8 cellular contexts compared by ENCODE assay signal in genomic region chr2:205682239-205683021, GRCh38. TPM values are rescaled to one million over a fixed set of nuclear protein-coding genes. Genes with fewer than 3 reads are reported as not detected.
A peak's percentile ranks its signal among the peaks of the same experiment; 100 is the strongest.
DNase-seq lines count a peak whose midpoint lies in the region; ATAC-seq and TF ChIP-seq lines count a peak whose summit lies in the region.

TSS of gene NRP2 (plus strand) at chr2:205682501. CDS start at chr2:205683291, 790 bp downstream.

- no peaks in the 10 kb centered on the region for H3K27me3 Mint-ChIP-seq in Caco-2 (ENCODE audit: insufficient read depth, unreplicated experiment)

- H3K9me2 ChIP-seq in OCI-LY7 (ENCODE audit: insufficient read depth, low read length), result no peaks in the 10 kb centered on the region

- intact Hi-C loops in Caco-2 (cut with micrococcal nuclease; ENCODE audit: unreplicated experiment), result loop anchor here (2.0 to 5.0 kb wide), 4 partner anchors 14 to 735 kb away; no protein-coding TSS in a partner anchor
- intact Hi-C loops in OCI-LY7 (cut with micrococcal nuclease; ENCODE audit: unreplicated experiment), result loop anchor here (1.0 to 10.0 kb wide), 2 partner anchors 25 to 358 kb away; no protein-coding TSS in a partner anchor

- peak within 1 kb of the TSS; percentile 96 for H3K9ac ChIP-seq in muscle layer of colon (ENCODE audit: low read length)

- ATAC-seq in GM21447 (IDR thresholded peaks at IDR 0.05; ENCODE audit: unreplicated experiment), result peak; percentile 62

- peak within 1 kb of the TSS; percentile 81 for H3K27ac Mint-ChIP-seq in Caco-2 (ENCODE audit: unreplicated experiment)

- H3K4me3 Mint-ChIP-seq in Caco-2 (ENCODE audit: unreplicated experiment), result peak within 1 kb of the TSS; percentile 94

- BruUV-seq in Caco-2 (replicated peaks; lab: Mats Ljungman, UMichigan) (no TSS peak), OCI-LY7 (replicated peaks; lab: Mats Ljungman, UMichigan) (no TSS peak)

- no peaks in the 10 kb centered on the region for H3K9me3 Mint-ChIP-seq in Caco-2 (ENCODE audit: unreplicated experiment)

- POLR2A ChIA-PET in Caco-2 (lab: Charles Lee) (interaction anchor here (0.5 to 1.1 kb wide), 6 partner anchors 11 to 324 kb away, joined by 3 to 6 read pairs (median 4); no protein-coding TSS in a partner anchor), OCI-LY7 (lab: Charles Lee) (interaction anchor here (0.6 to 1.5 kb wide), 4 partner anchors 22 to 743 kb away, joined by 3 to 8 read pairs (median 4); no protein-coding TSS in a partner anchor)

- H3K27ac ChIP-seq in OCI-LY7 (ENCODE audit: low read depth, low read length, poor library complexity, severe bottlenecking) (no peak within 1 kb of the TSS), muscle layer of colon (ENCODE audit: low read depth, low read length) (peak within 1 kb of the TSS; percentile 94), temporal lobe (ENCODE audit: low read depth, low read length) (no peak within 1 kb of the TSS)

- H3K27me3 ChIP-seq in Caco-2 (replicated peaks; ENCODE audit: control insufficient read depth, insufficient read depth, low read length), result no peaks in the 10 kb centered on the region
- H3K27me3 ChIP-seq in muscle layer of colon (ENCODE audit: control insufficient read depth in 1 of 2, insufficient read depth in 2 of 2, low read length in 2 of 2), result no peaks in the 10 kb centered on the region

- no peaks in the 10 kb centered on the region for H4K20me1 ChIP-seq in OCI-LY7 (ENCODE audit: insufficient read depth, low read length)

- H3K9me3 ChIP-seq in Caco-2 (no peaks in the 10 kb centered on the region), OCI-LY7 (ENCODE audit: low read length) (no peaks in the 10 kb centered on the region), muscle layer of colon (ENCODE audit: low read length) (no peaks in the 10 kb centered on the region)

- no peaks in the 10 kb centered on the region for H3K79me2 ChIP-seq in OCI-LY7 (ENCODE audit: insufficient read depth, low read depth, low read length)

- CTCF ChIA-PET in Caco-2 (lab: Charles Lee) (interaction anchor here (0.9 to 1.0 kb wide), 2 partner anchors 11 to 13 kb away, joined by 3 read pairs; no protein-coding TSS in a partner anchor), OCI-LY7 (lab: Charles Lee; ENCODE audit: unreplicated experiment) (no interaction called here)

- H3K4me1 Mint-ChIP-seq in Caco-2 (ENCODE audit: low read depth, unreplicated experiment), result peaks cover 45% of the 10 kb centered on the region

- H3K4me1 ChIP-seq in Caco-2 (peaks cover 55% of the 10 kb centered on the region), OCI-LY7 (ENCODE audit: insufficient read depth, low read length, poor library complexity, severe bottlenecking) (peaks cover 30% of the 10 kb centered on the region), muscle layer of colon (ENCODE audit: insufficient read depth, low read length) (peaks cover 14% of the 10 kb centered on the region)

- peaks cover 58% of the 10 kb centered on the region for H3K36me3 Mint-ChIP-seq in Caco-2 (ENCODE audit: insufficient read depth, unreplicated experiment)

- peak within 1 kb of the TSS; percentile 67 for H3K4me3 ChIP-seq in Caco-2 (ENCODE audit: low read depth, low read length)
- peak within 1 kb of the TSS; percentile 70 for H3K4me3 ChIP-seq in OCI-LY7 (ENCODE audit: low read depth, low read length, poor library complexity, severe bottlenecking)
- H3K4me3 ChIP-seq in muscle layer of colon (ENCODE audit: low read depth in 1 of 2, low read length in 2 of 2), result peak within 1 kb of the TSS; percentile 78 to 84

- peak within 1 kb of the TSS; percentile 91 for H2AFZ ChIP-seq in OCI-LY7 (ENCODE audit: low read length)

- peak within 1 kb of the TSS; percentile 89 for H3K4me2 ChIP-seq in OCI-LY7 (ENCODE audit: low read length)

- TF ChIP-seq CTCF in Caco-2 (IDR thresholded peaks at IDR 0.05; ENCODE audit: insufficient read depth in 1 of 2, low read depth in 1 of 2, low read length in 1 of 2, severe bottlenecking in 1 of 2, unreplicated experiment in 1 of 2) (no peak), OCI-LY7 (conservative IDR thresholded peaks at IDR 0.05; ENCODE audit: low read length) (no peak)

- no peaks in the 10 kb centered on the region for H3K36me3 ChIP-seq in Caco-2 (ENCODE audit: control insufficient read depth, insufficient read depth, low read length)
- H3K36me3 ChIP-seq in OCI-LY7 (ENCODE audit: insufficient read depth, low read length), result no peaks in the 10 kb centered on the region
- H3K36me3 ChIP-seq in muscle layer of colon (ENCODE audit: insufficient read depth, low read length), result no peaks in the 10 kb centered on the region

- DNase-seq in Caco-2, result peak; percentile 89
- DNase-seq in HT1080 (ENCODE audit: low read depth), result peak; percentile 86
- DNase-seq in OCI-LY7 (ENCODE audit: low spot score), result peak; percentile 77
- peak; percentile 7 for DNase-seq in activated T-helper 1 cell treated with Interleukin-2 at 50 U/mL for 16 hours (ENCODE audit: low read depth)
- peak; percentile 78 for DNase-seq in fibroblast of gingiva (ENCODE audit: low read depth)

RNA-seq across cellular contexts. Expression of gene NRP2, which starts in this region (rescaled TPM):
- total RNA-seq in Caco-2 (2022) (95.6 and 96.9 TPM in 2 replicates), OCI-LY7 (2022) (2.1 and 2.6 TPM in 2 replicates), temporal lobe (22.6 TPM)
- total RNA-seq in HT1080 (2014; rRNA removed; shearing (Covaris generic)), result 62.1 and 62.4 TPM in 2 replicates
- polyA plus RNA-seq in HT1080 (2015; cell fraction: cytosol; rRNA removed), result 53.2 and 62.4 TPM in 2 replicates
- polyA plus RNA-seq in HT1080 (2015; cell fraction: nucleus; rRNA removed), result 229 and 301 TPM in 2 replicates
- total RNA-seq in OCI-LY7 (2014; rRNA removed; shearing (Covaris generic)), result 0.35 and 1.0 TPM in 2 replicates

Comparison
In these comparisons a context has a peak if more than half of its experiments do, and no peak if none do; other contexts are left out.
1. DNase-seq: peak in every context shown above with its lines; median percentile 89 in Caco-2; 86 in HT1080; 78 in fibroblast of gingiva; 77 in OCI-LY7; 7 in activated T-helper 1 cell treated with Interleukin-2 at 50 U/mL for 16 hours.